Comparison of ENCODE assay signal across 1 cellular context in the genomic region with DNA sequence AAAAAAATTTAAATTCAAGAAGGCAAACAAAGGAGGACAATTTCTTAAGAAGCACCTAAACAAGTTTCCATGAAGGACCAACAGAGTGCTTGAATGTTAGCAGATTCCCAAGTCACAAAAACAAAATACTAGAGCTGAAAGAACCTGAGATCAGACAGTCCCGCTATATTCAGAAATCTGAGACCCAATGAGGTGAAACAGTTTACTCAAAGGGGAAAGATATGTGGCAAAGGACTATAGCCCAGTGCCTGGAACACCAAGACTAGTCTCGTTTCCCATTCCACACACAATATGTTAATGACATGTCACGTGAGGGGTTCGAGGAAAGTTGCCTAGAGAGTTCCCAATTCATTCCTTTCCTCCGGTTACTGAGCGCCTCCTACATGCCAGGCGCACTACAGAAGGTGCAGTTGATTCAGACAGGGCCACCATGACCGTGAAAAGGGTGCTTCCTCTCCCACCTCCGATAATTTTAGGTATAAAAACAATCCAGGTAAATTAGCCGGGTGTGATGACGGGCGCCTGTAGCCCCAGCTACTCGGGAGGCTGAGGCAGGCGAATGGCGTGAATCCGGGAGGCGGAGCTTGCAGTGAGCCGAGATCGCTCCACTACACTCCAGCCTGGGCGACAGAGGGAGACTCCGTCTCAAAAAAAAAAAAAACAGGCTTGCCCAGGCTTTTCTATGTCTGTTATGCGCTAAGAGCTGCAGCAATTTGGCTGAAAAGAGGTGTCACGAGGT.
TF ChIP-seq lines count a peak whose summit lies in the region.

No MANE protein-coding gene starts in this region.

TF ChIP-seq in IMR-90, 13 proteins besides CTCF, POLR2A, EP300 and RAD21:
- TF ChIP-seq RFX5 (IDR thresholded peaks at IDR 0.05; ENCODE audit: low read depth, low read length) (no peak), MXI1 (IDR thresholded peaks at IDR 0.05; ENCODE audit: borderline replicate concordance, low read depth, low read length) (0 out of 2 replicates have a peak, but pooled peaks have one; percentile 20), BHLHE40 (IDR thresholded peaks at IDR 0.05; ENCODE audit: low read depth, low read length) (peak; percentile 83), MAZ (IDR thresholded peaks at IDR 0.05; ENCODE audit: borderline replicate concordance, low read depth, low read length) (no peak)
- TF ChIP-seq, protein P1, sequence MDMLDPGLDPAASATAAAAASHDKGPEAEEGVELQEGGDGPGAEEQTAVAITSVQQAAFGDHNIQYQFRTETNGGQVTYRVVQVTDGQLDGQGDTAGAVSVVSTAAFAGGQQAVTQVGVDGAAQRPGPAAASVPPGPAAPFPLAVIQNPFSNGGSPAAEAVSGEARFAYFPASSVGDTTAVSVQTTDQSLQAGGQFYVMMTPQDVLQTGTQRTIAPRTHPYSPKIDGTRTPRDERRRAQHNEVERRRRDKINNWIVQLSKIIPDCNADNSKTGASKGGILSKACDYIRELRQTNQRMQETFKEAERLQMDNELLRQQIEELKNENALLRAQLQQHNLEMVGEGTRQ (IDR thresholded peaks at IDR 0.05; ENCODE audit: low read depth, low read length), result peak; percentile 89
